In the genomic region with DNA sequence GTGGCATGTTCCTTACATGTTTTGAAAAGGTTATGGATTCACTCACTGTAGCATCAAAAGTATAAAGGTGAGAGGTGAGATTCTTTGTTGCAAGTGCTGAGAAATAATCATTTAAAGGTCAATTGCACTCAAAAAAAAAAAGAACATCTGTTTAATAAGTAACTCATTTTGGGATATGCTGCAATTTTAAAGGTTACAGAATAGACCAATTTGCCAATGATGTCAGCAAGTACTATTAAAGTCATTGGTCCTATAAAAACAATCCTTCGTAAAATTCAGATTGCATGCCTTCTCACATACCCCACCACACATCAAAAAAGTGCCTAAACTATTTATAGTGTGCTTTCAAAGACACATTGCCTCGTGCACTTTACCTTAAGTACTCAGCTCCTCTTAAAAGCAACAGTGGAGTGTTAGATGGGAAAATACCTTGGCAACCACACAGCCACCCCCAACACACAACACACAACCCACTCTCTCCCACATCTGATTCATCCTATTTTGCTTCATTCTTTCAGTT, we compare ENCODE assay signal across 17 cellular contexts.
A peak's percentile ranks its signal among the peaks of the same experiment; 100 is the strongest.
DNase-seq lines count a peak whose midpoint lies in the region; ATAC-seq, FAIRE-seq and TF ChIP-seq lines count a peak whose summit lies in the region.
"Had no signal": no experiment of that assay in that cellular context is flagged by ENCODE, and none has a peak within 500 bp of the region (broad histone marks: within the 10 kb centered on the region; RNA-seq: fewer than 3 reads in every experiment).

No MANE protein-coding gene starts in this region.

- no peak overlapping the region for H3K4me2 ChIP-seq in astrocyte (ENCODE audit: low read length)
- H3K4me2 ChIP-seq: GM23338 had no signal

- no peak overlapping the region for H2AFZ ChIP-seq in astrocyte (ENCODE audit: low read depth, low read length)
- H2AFZ ChIP-seq: GM23338 had no signal

- no peaks in the 10 kb centered on the region for H3K9me3 Mint-ChIP-seq in astrocyte (ENCODE audit: unreplicated experiment)
- H3K9me3 Mint-ChIP-seq: activated B cell treated with CpG ODN at 0.5 μM for 24 hours; activated naive CD4-positive, alpha-beta T cell treated with anti-CD3 and anti-CD28 coated beads for 36 hours; GM23338; IgD-negative memory B cell had no signal

- intact Hi-C loops in left lung (cut with DNase I): no loop called here

- H3K36me3 ChIP-seq in astrocyte (ENCODE audit: insufficient read depth, low read length): no peaks in the 10 kb centered on the region
- no peaks in the 10 kb centered on the region for H3K36me3 ChIP-seq in left lung
- H3K36me3 ChIP-seq: esophagus squamous epithelium, prostate gland had no signal

- H3K9ac ChIP-seq in astrocyte (ENCODE audit: low read length): no peak overlapping the region

- FAIRE-seq in astrocyte (lab: Jason Lieb, UNC): no peak
- no peak for FAIRE-seq in GM19239 (lab: Jason Lieb, UNC)

- H3K27me3 Mint-ChIP-seq in astrocyte (ENCODE audit: low read depth, unreplicated experiment): no peaks in the 10 kb centered on the region
- H3K27me3 Mint-ChIP-seq: activated B cell treated with CpG ODN at 0.5 μM for 24 hours, IgD-negative memory B cell had no signal

- no peaks in the 10 kb centered on the region for H3K79me2 ChIP-seq in astrocyte (ENCODE audit: insufficient read depth, low read length)

- H3K4me1 ChIP-seq in astrocyte (ENCODE audit: insufficient read depth, low read length) (no peaks in the 10 kb centered on the region), left lung (peaks cover 0 to 12% of the 10 kb centered on the region in 2 donors)
- H3K4me1 ChIP-seq: esophagus squamous epithelium, prostate gland had no signal

- H3K4me3 Mint-ChIP-seq in astrocyte (ENCODE audit: unreplicated experiment): no peak overlapping the region
- H3K4me3 Mint-ChIP-seq: activated B cell treated with CpG ODN at 0.5 μM for 24 hours; activated naive CD4-positive, alpha-beta T cell treated with anti-CD3 and anti-CD28 coated beads for 36 hours; GM23338; IgD-negative memory B cell had no signal

- H3K27ac ChIP-seq in astrocyte (ENCODE audit: low read depth, low read length) (no peak overlapping the region), left lung (no peak overlapping the region)
- H3K27ac ChIP-seq: esophagus squamous epithelium, prostate gland had no signal

- no peaks in the 10 kb centered on the region for H3K36me3 Mint-ChIP-seq in astrocyte (ENCODE audit: low read depth, unreplicated experiment)
- H3K36me3 Mint-ChIP-seq: IgD-negative memory B cell had no signal

- H3K9me3 ChIP-seq in astrocyte (ENCODE audit: insufficient read depth, low read depth, low read length) (no peaks in the 10 kb centered on the region), left lung (no peaks in the 10 kb centered on the region)
- H3K9me3 ChIP-seq: esophagus squamous epithelium, prostate gland had no signal

- TF ChIP-seq CTCF in GM10266 (IDR thresholded peaks at IDR 0.05; ENCODE audit: control insufficient read depth, insufficient read depth, low read depth, missing control alignments) (no peak), astrocyte (IDR thresholded peaks at IDR 0.05; ENCODE audit: insufficient read depth, low read depth, low read length) (no peak), left lung (IDR thresholded peaks at IDR 0.05) (no peak)

- DNase-seq in GM10266 (ENCODE audit: extremely low spot score) (peak; percentile 3), astrocyte (ENCODE audit: low read depth) (peak; percentile 44), left lung (no peak), NCI-H1694 (lab: John Stamatoyannopoulos, UW) (no peak), GM19239 (ENCODE audit: insufficient read length, low spot score) (no peak)
- DNase-seq: activated B cell treated with CpG ODN at 0.5 μM for 24 hours; activated naive CD4-positive, alpha-beta T cell treated with anti-CD3 and anti-CD28 coated beads for 36 hours; C1 segment of cervical spinal cord; DMS79; esophagus squamous epithelium; hypothalamus; left ventricle myocardium superior had no signal

- no peak overlapping the region for H3K4me3 ChIP-seq in astrocyte (ENCODE audit: insufficient read depth, low read depth, low read length)
- no peak overlapping the region for H3K4me3 ChIP-seq in left lung
- H3K4me3 ChIP-seq: esophagus squamous epithelium, GM23338, prostate gland had no signal

- peak overlapping the region; percentile 6 for H3K27ac Mint-ChIP-seq in astrocyte (ENCODE audit: unreplicated experiment)
- H3K27ac Mint-ChIP-seq: activated B cell treated with CpG ODN at 0.5 μM for 24 hours; activated naive CD4-positive, alpha-beta T cell treated with anti-CD3 and anti-CD28 coated beads for 36 hours; GM23338; IgD-negative memory B cell had no signal

- no peaks in the 10 kb centered on the region for H3K27me3 ChIP-seq in astrocyte (ENCODE audit: insufficient read depth, low read length)
- H3K27me3 ChIP-seq in left lung: no peaks in the 10 kb centered on the region

- H3K4me1 Mint-ChIP-seq in astrocyte (ENCODE audit: low read depth, unreplicated experiment): peaks cover 8% of the 10 kb centered on the region
- H3K4me1 Mint-ChIP-seq: activated B cell treated with CpG ODN at 0.5 μM for 24 hours had no signal

- peak; percentile 76 for ATAC-seq in GM19463 (IDR thresholded peaks at IDR 0.05; ENCODE audit: unreplicated experiment)
- ATAC-seq in left lung: peak; percentile 52
- no peak for ATAC-seq in GM19395 (IDR thresholded peaks at IDR 0.05; ENCODE audit: unreplicated experiment)
- ATAC-seq: GM23338, left ventricle myocardium superior had no signal

- no peaks in the 10 kb centered on the region for H4K20me1 ChIP-seq in astrocyte (ENCODE audit: insufficient read depth, low read length)

Comparison
In these comparisons a context has a peak if more than half of its experiments do, and no peak if none do; other contexts are left out.
1. DNase-seq: peak in GM10266 (single experiment) and astrocyte (single experiment); none in left lung (0 of 2), NCI-H1694 (single experiment) and GM19239 (single experiment).